ENCODE assay signal across 1 cellular context in the genomic region with DNA sequence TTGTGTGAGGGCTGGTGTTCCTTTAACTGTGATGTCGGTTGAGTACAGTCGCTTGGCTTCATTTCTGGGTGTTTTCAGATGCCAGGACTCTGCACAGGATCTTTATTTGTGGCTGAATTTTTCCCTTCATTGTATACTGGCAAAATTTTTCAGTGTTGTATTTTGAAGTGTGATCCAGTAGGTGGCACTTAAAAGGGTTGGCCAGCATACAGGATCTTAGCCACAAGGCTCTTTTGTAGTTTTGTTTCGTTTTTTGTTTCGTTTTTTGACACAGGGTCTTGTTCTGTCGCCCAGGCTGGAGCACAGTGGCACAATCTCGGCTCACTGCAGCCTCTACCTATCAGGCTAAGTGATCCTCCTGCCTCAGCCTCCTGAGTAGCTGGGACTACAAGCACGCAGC.
TF ChIP-seq lines count a peak whose summit lies in the region.

No MANE protein-coding gene starts in this region.

TF ChIP-seq in HEK293, 187 proteins besides CTCF, POLR2A, EP300 and RAD21 (continued from another document):
- TF ChIP-seq, protein P1, sequence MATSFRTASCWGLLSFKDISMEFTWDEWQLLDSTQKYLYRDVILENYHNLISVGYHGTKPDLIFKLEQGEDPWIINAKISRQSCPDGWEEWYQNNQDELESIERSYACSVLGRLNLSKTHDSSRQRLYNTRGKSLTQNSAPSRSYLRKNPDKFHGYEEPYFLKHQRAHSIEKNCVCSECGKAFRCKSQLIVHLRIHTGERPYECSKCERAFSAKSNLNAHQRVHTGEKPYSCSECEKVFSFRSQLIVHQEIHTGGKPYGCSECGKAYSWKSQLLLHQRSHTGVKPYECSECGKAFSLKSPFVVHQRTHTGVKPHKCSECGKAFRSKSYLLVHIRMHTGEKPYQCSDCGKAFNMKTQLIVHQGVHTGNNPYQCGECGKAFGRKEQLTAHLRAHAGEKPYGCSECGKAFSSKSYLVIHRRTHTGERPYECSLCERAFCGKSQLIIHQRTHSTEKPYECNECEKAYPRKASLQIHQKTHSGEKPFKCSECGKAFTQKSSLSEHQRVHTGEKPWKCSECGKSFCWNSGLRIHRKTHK (tag by site-specific recombination; IDR thresholded peaks at IDR 0.05), result no peak
- TF ChIP-seq ZNF311 (tag by site-specific recombination; IDR thresholded peaks at IDR 0.05; ENCODE audit: borderline replicate concordance) (no peak), ZBTB21 (tag by site-specific recombination; IDR thresholded peaks at IDR 0.05) (no peak)
